12 cellular contexts compared by ENCODE assay signal in genomic region chr7:47636111-47636692, GRCh38. TPM values are rescaled to one million over a fixed set of nuclear protein-coding genes. Genes with fewer than 3 reads are reported as not detected.
DNase-seq lines count a peak whose midpoint lies in the region; ATAC-seq and TF ChIP-seq lines count a peak whose summit lies in the region.
"Had no signal": no experiment of that assay in that cellular context is flagged by ENCODE, and none has a peak within 500 bp of the region (broad histone marks: within the 10 kb centered on the region; RNA-seq: fewer than 3 reads in every experiment).

No MANE protein-coding gene starts in this region.

- H4K20me1 ChIP-seq in OCI-LY3 (ENCODE audit: insufficient read depth, low read length) = no peaks in the 10 kb centered on the region

- TF ChIP-seq CTCF in OCI-LY3 (IDR thresholded peaks at IDR 0.05; ENCODE audit: low read depth, low read length) (no peak), coronary artery (IDR thresholded peaks at IDR 0.05) (no peak), GM10248 (IDR thresholded peaks at IDR 0.05; ENCODE audit: control extremely low read depth, extremely low read depth, low read depth, missing control alignments) (no peak)

- H2AK5ac ChIP-seq in mesendoderm (ENCODE audit: low read length) = no peak overlapping the region

- no peak overlapping the region for H2BK120ac ChIP-seq in mesendoderm (ENCODE audit: low read depth, low read length)

- no peak for ATAC-seq in HG03378 (IDR thresholded peaks at IDR 0.05; ENCODE audit: unreplicated experiment)
- ATAC-seq: activated T-cell treated with anti-CD3 and anti-CD28 coated beads, Interleukin-2, amount 50 U/mL, for 72 hours had no signal

- no peaks in the 10 kb centered on the region for H3K79me1 ChIP-seq in mesendoderm (ENCODE audit: low read length)

- POLR2A ChIA-PET in GM10248 (lab: Yijun Ruan, JAX) = no interaction called here

- H3K27me3 ChIP-seq in OCI-LY3 (ENCODE audit: low read depth, low read length) = no peaks in the 10 kb centered on the region
- H3K27me3 ChIP-seq in mesendoderm (ENCODE audit: insufficient read depth, low read length, poor library complexity) = no peaks in the 10 kb centered on the region
- no peaks in the 10 kb centered on the region for H3K27me3 ChIP-seq in thymus (ENCODE audit: control insufficient read depth, insufficient read depth)

- H3K79me2 ChIP-seq in OCI-LY3 (ENCODE audit: low read length) (no peaks in the 10 kb centered on the region), mesendoderm (ENCODE audit: control insufficient read depth, insufficient read depth, low read length) (no peaks in the 10 kb centered on the region)

- no peak overlapping the region for H3K4ac ChIP-seq in mesendoderm (ENCODE audit: low read depth, low read length)

- no CpG with 5 or more reads among the region's 12 CpGs for WGBS in mesendoderm (ENCODE audit: extremely low coverage, insufficient coverage, low lambda C conversion rate)
- 74% methylated on average over 12 of the region's 12 CpGs for WGBS in thymus

- H3K9ac ChIP-seq in OCI-LY3 (ENCODE audit: low read length) (no peak overlapping the region), mesendoderm (ENCODE audit: low read length) (no peak overlapping the region)

- peaks cover 9% of the 10 kb centered on the region; the same call in 1 of the 2 replicates for H3K4me1 ChIP-seq in OCI-LY3 (ENCODE audit: low read length)
- peaks cover 5% of the 10 kb centered on the region for H3K4me1 ChIP-seq in mesendoderm (ENCODE audit: control insufficient read depth, low read depth, low read length)
- H3K4me1 ChIP-seq in thymus (ENCODE audit: control insufficient read depth, insufficient read depth, low read length) = no peaks in the 10 kb centered on the region

- no peak overlapping the region for H2BK5ac ChIP-seq in mesendoderm (ENCODE audit: low read length)

- no peak overlapping the region for H2AFZ ChIP-seq in OCI-LY3 (ENCODE audit: low read depth, low read length)

- no peak overlapping the region for H4K5ac ChIP-seq in mesendoderm (ENCODE audit: low read length)

- no peak overlapping the region for H3K56ac ChIP-seq in mesendoderm (ENCODE audit: low read length)

- H3K18ac ChIP-seq in mesendoderm (ENCODE audit: low read length) = no peak overlapping the region

- H2BK15ac ChIP-seq in mesendoderm (replicated peaks; ENCODE audit: low read depth) = no peak overlapping the region

- CTCF ChIA-PET in GM10248 (lab: Yijun Ruan, JAX) = no interaction called here

- H3K27ac ChIP-seq in OCI-LY3 (ENCODE audit: low read length) (no peak overlapping the region), coronary artery (peak overlapping the region; percentile 86 to 91), mesendoderm (ENCODE audit: low read depth, low read length) (no peak overlapping the region), thymus (ENCODE audit: low read depth) (peak overlapping the region; percentile 5)

- H4K8ac ChIP-seq in mesendoderm (ENCODE audit: low read depth, low read length) = no peak overlapping the region

- H3K9me3 ChIP-seq in OCI-LY3 (ENCODE audit: insufficient read depth, low read length) (no peaks in the 10 kb centered on the region), thymus (ENCODE audit: control insufficient read depth) (no peaks in the 10 kb centered on the region)

- H3K23ac ChIP-seq in mesendoderm (ENCODE audit: low read length) = peak overlapping the region; percentile 80

- H3K4me2 ChIP-seq in OCI-LY3 (ENCODE audit: low read length) = peak overlapping the region; percentile 15
- H3K4me2 ChIP-seq in mesendoderm (ENCODE audit: low read length) = no peak overlapping the region

- H3K36me3 ChIP-seq in OCI-LY3 (replicated peaks; ENCODE audit: low read depth, low read length) (no peaks in the 10 kb centered on the region), mesendoderm (ENCODE audit: control insufficient read depth, insufficient read depth, low read length) (no peaks in the 10 kb centered on the region), thymus (ENCODE audit: control insufficient read depth, insufficient read depth) (no peaks in the 10 kb centered on the region)

- DNase-seq in coronary artery (ENCODE audit: low spot score) = no peak
- DNase-seq in mesendoderm = no peak
- DNase-seq in GM10248 (ENCODE audit: extremely low spot score) = no peak
- no peak for DNase-seq in activated effector memory CD4-positive, alpha-beta T cell treated with Interleukin-2 at 50 U/mL for 16 hours
- DNase-seq in NCI-H1694 treated with DMSO at 0.1 percent for 48 hours (lab: John Stamatoyannopoulos, UW) = no peak
- DNase-seq: activated CD4-positive, CD25-positive, alpha-beta regulatory T cell; activated T-cell treated with anti-CD3 and anti-CD28 coated beads, Interleukin-2, amount 50 U/mL, for 72 hours; H7; NCI-H2081 had no signal

- H3K4me3 ChIP-seq in OCI-LY3 (ENCODE audit: low read length) = no peak overlapping the region
- peak overlapping the region; percentile 35 for H3K4me3 ChIP-seq in coronary artery
- no peak overlapping the region for H3K4me3 ChIP-seq in mesendoderm (ENCODE audit: low read length)
- no peak overlapping the region for H3K4me3 ChIP-seq in thymus (ENCODE audit: low read length)

RNA-seq across cellular contexts. Expression of gene TNS3, which starts 54.3 kb away (rescaled TPM):
- 7.2 TPM for polyA plus RNA-seq in mesendoderm (2013, experiment 1 of 2)
- polyA plus RNA-seq in mesendoderm (2013, experiment 2 of 2) = 7.8 TPM
- 6.2 TPM for polyA plus RNA-seq in thymus

Comparison
In these comparisons a context has a peak if more than half of its experiments do, and no peak if none do; other contexts are left out.
1. H3K27ac ChIP-seq: peak in coronary artery (2 of 2) and thymus (single experiment); none in OCI-LY3 (single experiment) and mesendoderm (single experiment).